ENCODE assay signal across 14 cellular contexts in genomic region chr15:92681141-92681622, GRCh38. TPM values are rescaled to one million over a fixed set of nuclear protein-coding genes. Genes with fewer than 3 reads are reported as not detected.
DNase-seq lines count a peak whose midpoint lies in the region; ATAC-seq, FAIRE-seq and TF ChIP-seq lines count a peak whose summit lies in the region.
"Had no signal": no experiment of that assay in that cellular context is flagged by ENCODE, and none has a peak within 500 bp of the region (broad histone marks: within the 10 kb centered on the region; RNA-seq: fewer than 3 reads in every experiment).

No MANE protein-coding gene starts in this region.

- 50 to 76% (median 61%) methylated on average over 3 of the region's 3 CpGs for WGBS in heart left ventricle, 4 donors

- ATAC-seq in heart left ventricle (peak; percentile 80 to 93 (median 88)), gastrocnemius medialis (peak; percentile 57 to 69)
- ATAC-seq: T-helper 17 cell had no signal

- H3K9me3 Mint-ChIP-seq in astrocyte (ENCODE audit: unreplicated experiment), result no peaks in the 10 kb centered on the region

- H3K4me3 ChIP-seq in astrocyte (ENCODE audit: insufficient read depth, low read depth, low read length), result no peak overlapping the region
- H3K4me3 ChIP-seq in heart left ventricle, result no peak overlapping the region
- H3K4me3 ChIP-seq in gastrocnemius medialis, result no peak overlapping the region

- H3K9me3 ChIP-seq in astrocyte (ENCODE audit: insufficient read depth, low read depth, low read length) (no peaks in the 10 kb centered on the region), heart left ventricle (no peaks in the 10 kb centered on the region), gastrocnemius medialis (no peaks in the 10 kb centered on the region)

- no peaks in the 10 kb centered on the region for H3K4me1 ChIP-seq in astrocyte (ENCODE audit: insufficient read depth, low read length)
- H3K4me1 ChIP-seq in heart left ventricle, result peaks cover 0 to 27% (median 1%) of the 10 kb centered on the region in 12 donors
- H3K4me1 ChIP-seq in gastrocnemius medialis, result no peaks in the 10 kb centered on the region

- no peak for TF ChIP-seq POLR2A in heart left ventricle (IDR thresholded peaks at IDR 0.05)
- no peak for TF ChIP-seq POLR2A in gastrocnemius medialis (IDR thresholded peaks at IDR 0.05)

- no peak overlapping the region for H3K27ac ChIP-seq in astrocyte (ENCODE audit: low read depth, low read length)
- peak overlapping the region in 3 of 12 donors; percentile 28 to 70 (median 40) for H3K27ac ChIP-seq in heart left ventricle
- H3K27ac ChIP-seq in gastrocnemius medialis, result peak overlapping the region in 1 of 4 donors; percentile 10

- no peak for FAIRE-seq in astrocyte (lab: Jason Lieb, UNC)

- peaks cover 7% of the 10 kb centered on the region for H3K4me1 Mint-ChIP-seq in astrocyte (ENCODE audit: low read depth, unreplicated experiment)
- H3K4me1 Mint-ChIP-seq: T-helper 17 cell had no signal

- no peaks in the 10 kb centered on the region for H3K36me3 Mint-ChIP-seq in astrocyte (ENCODE audit: low read depth, unreplicated experiment)

- no peaks in the 10 kb centered on the region for H3K79me2 ChIP-seq in astrocyte (ENCODE audit: insufficient read depth, low read length)

- TF ChIP-seq CTCF in astrocyte (IDR thresholded peaks at IDR 0.05; ENCODE audit: insufficient read depth, low read depth, low read length) (no peak), heart left ventricle (IDR thresholded peaks at IDR 0.05) (no peak), gastrocnemius medialis (IDR thresholded peaks at IDR 0.05 in 4 of 5, conservative IDR thresholded peaks at IDR 0.05 in 1 of 5) (no peak)

- DNase-seq in H4 (ENCODE audit: low spot score) (peak; percentile 48), astrocyte (ENCODE audit: low read depth) (peak; percentile 73), heart left ventricle (peak in 2 of 5 donors; percentile 34 to 38), gastrocnemius medialis (peak in 1 of 2 donors; percentile 21), NCI-H2171 treated with DMSO at 0.1 percent for 48 hours (lab: John Stamatoyannopoulos, UW) (no peak), hippocampal formation (lab: John Stamatoyannopoulos, UW) (no peak)
- DNase-seq in activated CD8-positive, alpha-beta memory T cell treated with anti-CD3 and anti-CD28 coated beads for 24 hours, result no peak
- DNase-seq in activated T-cell treated with anti-CD3 and anti-CD28 coated beads, Interleukin-2, amount 50 U/mL, for 48 hours, result no peak
- DNase-seq: activated T-cell treated with anti-CD3 and anti-CD28 coated beads for 4 hours; effector CD4-positive, alpha-beta T cell; HCEC 1CT; NCI-H446 treated with DMSO at 0.1 percent for 48 hours; stimulated activated CD4-positive, alpha-beta T cell treated with anti-CD3 and anti-CD28 coated beads, Interleukin-4, amount 100 ng/mL, for 24 hours; T-helper 17 cell had no signal

- H3K36me3 ChIP-seq in astrocyte (ENCODE audit: insufficient read depth, low read length) (no peaks in the 10 kb centered on the region), heart left ventricle (no peaks in the 10 kb centered on the region), gastrocnemius medialis (no peaks in the 10 kb centered on the region)

- H3K4me3 Mint-ChIP-seq in astrocyte (ENCODE audit: unreplicated experiment), result no peak overlapping the region
- H3K4me3 Mint-ChIP-seq: T-helper 17 cell had no signal

- peaks cover 9% of the 10 kb centered on the region for H3K27me3 Mint-ChIP-seq in astrocyte (ENCODE audit: low read depth, unreplicated experiment)

- H3K4me2 ChIP-seq in astrocyte (ENCODE audit: low read length), result no peak overlapping the region

- intact Hi-C loops in heart left ventricle (cut with DNase I) (loop anchor here in 6 of 10 donors (5.0 to 10.0 kb wide), 5 partner anchors 64 to 286 kb away; partner anchors contain the start of gene ST8SIA2 (in 1 of the 6)), gastrocnemius medialis (cut with DNase I; ENCODE audit: low total_unique reads) (loop anchor here (5.0 kb wide), 1 partner anchor 64 kb away; no protein-coding TSS in a partner anchor)

- no peaks in the 10 kb centered on the region for H3K27me3 ChIP-seq in astrocyte (ENCODE audit: insufficient read depth, low read length)
- no peaks in the 10 kb centered on the region for H3K27me3 ChIP-seq in heart left ventricle
- no peaks in the 10 kb centered on the region for H3K27me3 ChIP-seq in gastrocnemius medialis

- no peak overlapping the region for H3K27ac Mint-ChIP-seq in astrocyte (ENCODE audit: unreplicated experiment)
- H3K27ac Mint-ChIP-seq: T-helper 17 cell had no signal

- H2AFZ ChIP-seq in astrocyte (ENCODE audit: low read depth, low read length), result no peak overlapping the region

- H4K20me1 ChIP-seq in astrocyte (ENCODE audit: insufficient read depth, low read length), result no peaks in the 10 kb centered on the region

- no peak overlapping the region for H3K9ac ChIP-seq in astrocyte (ENCODE audit: low read length)

- in situ Hi-C loops in gastrocnemius medialis (cut with MboI; ENCODE audit: low sequenced_read_pairs in 4 of 4), result loop anchor here in 2 of 4 donors (10.0 kb wide), 1 partner anchor 156 kb away; no protein-coding TSS in a partner anchor

RNA-seq across cellular contexts. Expression of gene FAM174B, which starts 25.6 kb away (rescaled TPM):
- 0.06 and 0.14 TPM in 2 replicates for total RNA-seq in H4 (2014; rRNA removed; shearing (Covaris generic))
- total RNA-seq in astrocyte, result 10.2 and 11.2 TPM in 2 replicates
- 10 to 100 TPM in 8 of 9 donors, 1 to 10 TPM in 1; 9.6 to 22.2 (median 12.3) TPM for total RNA-seq in heart left ventricle
- 1 to 10 TPM; 6.8 to 8.3 TPM for polyA plus RNA-seq in heart left ventricle
- total RNA-seq in gastrocnemius medialis, result 10 to 100 TPM in 3 of 4 donors, 1 to 10 TPM in 1; 7.6 to 22.5 (median 11.6) TPM

Comparison
In these comparisons a context has a peak if more than half of its experiments do, and no peak if none do; other contexts are left out.
1. DNase-seq: peak in H4 (single experiment) and astrocyte (single experiment); none in NCI-H2171 treated with DMSO at 0.1 percent for 48 hours (single experiment), activated CD8-positive, alpha-beta memory T cell treated with anti-CD3 and anti-CD28 coated beads for 24 hours (single experiment), activated T-cell treated with anti-CD3 and anti-CD28 coated beads, Interleukin-2, amount 50 U/mL, for 48 hours (0 of 2) and hippocampal formation (0 of 2).